1 cellular context compared by ENCODE assay signal in genomic region chr1:241531195-241532172, GRCh38.
TF ChIP-seq lines count a peak whose summit lies in the region.

No MANE protein-coding gene starts in this region.

TF ChIP-seq in K562, 482 proteins besides CTCF, POLR2A, EP300 and RAD21 (continued from another document and continues in another):
- TF ChIP-seq E2F8 (IDR thresholded peaks at IDR 0.05; ENCODE audit: low read depth, partially characterized antibody) (peak; percentile 71), NR2C1 (IDR thresholded peaks at IDR 0.05) (peak; percentile 17; the same call in 1 of the 2 replicates), NR2C1 (tag; IDR thresholded peaks at IDR 0.05) (no peak), BRD4 (IDR thresholded peaks at IDR 0.05) (no peak), TAF9B (IDR thresholded peaks at IDR 0.05; ENCODE audit: partially characterized antibody) (peak; percentile 46), MXD1 (CRISPR knock-in tag; IDR thresholded peaks at IDR 0.05; ENCODE audit: borderline replicate concordance, poor library complexity, severe bottlenecking) (no peak), HCFC1 (IDR thresholded peaks at IDR 0.05; ENCODE audit: low read depth, low read length) (0 out of 2 replicates have a peak, but pooled peaks have one; percentile 3), ZNF830 (CRISPR knock-in tag; IDR thresholded peaks at IDR 0.05) (no peak), GTF2B (IDR thresholded peaks at IDR 0.05; ENCODE audit: extremely low read depth, insufficient read length) (no peak), ZBTB26 (CRISPR knock-in tag; IDR thresholded peaks at IDR 0.05) (no peak), ZNF764 (CRISPR knock-in tag; IDR thresholded peaks at IDR 0.05; ENCODE audit: low read depth) (no peak), PBX2 (CRISPR knock-in tag; IDR thresholded peaks at IDR 0.05; ENCODE audit: low read depth) (no peak), PBX2 (tag; conservative IDR thresholded peaks at IDR 0.05; ENCODE audit: low read depth) (peak; percentile 78), ESRRA (IDR thresholded peaks at IDR 0.05; ENCODE audit: borderline replicate concordance, low read depth) (0 out of 2 replicates have a peak, but pooled peaks have one; percentile 24), MAFK (IDR thresholded peaks at IDR 0.05; ENCODE audit: low read length) (0 out of 2 replicates have a peak, but pooled peaks have one; percentile 6), BRD9 (IDR thresholded peaks at IDR 0.05; ENCODE audit: low read depth, partially characterized antibody) (peak; percentile 98), TBP (optimal IDR thresholded peaks at IDR 0.05; ENCODE audit: low read depth, low read length) (peak; percentile 20), MNT (conservative IDR thresholded peaks at IDR 0.05) (peak; percentile 27 to 40), ZSCAN29 (IDR thresholded peaks at IDR 0.05) (no peak), ELF1 (tag; IDR thresholded peaks at IDR 0.05) (peak; percentile 85), GABPA (tag; conservative IDR thresholded peaks at IDR 0.05; ENCODE audit: low read depth) (peak; percentile 72), TEAD4 (IDR thresholded peaks at IDR 0.05; ENCODE audit: low read length) (peak; percentile 32), TEAD4 (CRISPR knock-in tag; IDR thresholded peaks at IDR 0.05; ENCODE audit: borderline replicate concordance) (no peak), ZBTB40 (IDR thresholded peaks at IDR 0.05) (0 out of 2 replicates have a peak, but pooled peaks have one; percentile 56), ZBTB40 (CRISPR knock-in tag; IDR thresholded peaks at IDR 0.05) (no peak), ZEB2 (IDR thresholded peaks at IDR 0.05) (peak; percentile 64; the same call in 1 of the 2 replicates), FIP1L1 (IDR thresholded peaks at IDR 0.05; ENCODE audit: low read depth, low read length, poor library complexity, severe bottlenecking) (no peak), EGR1 (conservative IDR thresholded peaks at IDR 0.05) (no peak), LCOR (CRISPR knock-in tag; IDR thresholded peaks at IDR 0.05) (peak; percentile 84; the same call in 1 of the 2 replicates)
